ENCODE assay signal across 16 cellular contexts in genomic region chr5:28512648-28513047, GRCh38.
"Had no signal": no experiment of that assay in that cellular context is flagged by ENCODE, and none has a peak within 500 bp of the region (broad histone marks: within the 10 kb centered on the region; RNA-seq: fewer than 3 reads in every experiment).

No MANE protein-coding gene starts in this region.

- H3K4me3 ChIP-seq: coronary artery, right atrium auricular region, transverse colon had no signal

- H3K27ac ChIP-seq: coronary artery, right atrium auricular region, transverse colon had no signal

- H3K36me3 ChIP-seq: right atrium auricular region, transverse colon had no signal

- H3K9me3 ChIP-seq: right atrium auricular region had no signal

- H3K27me3 ChIP-seq: right atrium auricular region, transverse colon had no signal

- DNase-seq: activated CD4-positive, alpha-beta T cell treated with anti-CD3 and anti-CD28 coated beads, Interleukin-2, amount 50 U/mL, for 1 hour; activated CD8-positive, alpha-beta memory T cell treated with anti-CD3 and anti-CD28 coated beads for 24 hours; activated gamma-delta T cell treated with Interleukin-2 at 50 U/mL for 16 hours; central memory CD4-positive, alpha-beta T cell; foreskin melanocyte; head of caudate nucleus; mesenchymal stem cell; natural killer cell; nucleus accumbens; posterior cingulate gyrus; stimulated activated CD4-positive, alpha-beta T cell treated with anti-CD3 and anti-CD28 coated beads, Interleukin-15, amount 100 ng/mL, for 24 hours; stimulated activated CD4-positive, alpha-beta T cell treated with anti-CD3 and anti-CD28 coated beads, Interleukin-4, amount 100 ng/mL, for 24 hours; stimulated activated naive CD4-positive, alpha-beta T cell; transverse colon had no signal

- H3K4me1 ChIP-seq: right atrium auricular region, transverse colon had no signal
